Comparison of ENCODE assay signal across 1 cellular context in the genomic region with DNA sequence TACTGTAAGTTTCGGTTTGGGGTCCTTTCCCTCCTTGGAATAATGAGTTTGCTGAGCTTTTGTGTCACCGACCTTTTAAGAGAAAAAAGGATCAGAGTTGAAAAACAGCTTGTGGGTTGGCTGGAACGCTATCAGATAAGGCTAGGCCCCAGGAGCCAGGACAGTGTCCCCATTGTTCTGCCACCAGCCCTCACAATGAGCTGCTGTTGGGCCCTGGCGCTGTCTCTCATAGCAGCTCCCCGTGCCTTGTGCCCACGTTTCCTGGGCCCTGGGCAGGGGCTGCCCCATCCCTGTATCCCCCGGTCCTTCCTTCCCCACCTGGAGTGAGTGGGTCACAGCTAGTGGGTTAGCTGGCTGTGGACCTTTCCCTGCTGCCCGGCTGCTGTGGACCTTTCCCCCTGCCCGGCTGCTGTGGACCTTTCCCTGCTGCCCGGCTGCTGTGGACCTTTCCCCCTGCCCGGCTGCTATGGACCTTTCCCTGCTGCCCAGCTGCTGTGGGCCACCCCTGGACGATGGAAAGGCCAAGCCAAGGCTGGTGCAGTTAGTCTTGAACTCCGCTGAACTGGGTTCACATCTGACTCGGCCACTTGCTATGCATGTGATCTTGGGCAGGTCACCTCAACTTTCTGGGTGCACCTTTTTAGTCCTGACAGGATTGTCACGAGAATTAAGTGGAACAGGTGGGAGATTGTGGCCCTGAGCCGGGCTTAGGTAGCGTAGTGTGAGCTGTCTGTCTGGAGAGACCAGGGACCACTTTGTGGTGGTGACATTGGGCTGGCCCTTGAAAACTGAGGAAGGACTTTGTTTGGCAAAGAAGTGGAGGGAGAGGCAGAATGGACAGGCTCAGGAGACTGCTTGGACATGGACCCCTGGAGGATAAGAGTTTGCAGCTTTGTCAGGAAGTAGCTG.
TF ChIP-seq lines count a peak whose summit lies in the region.

No MANE protein-coding gene starts in this region.

TF ChIP-seq in HepG2, 621 proteins besides CTCF, POLR2A, EP300 and RAD21 (continued from another document and continues in another):
- TF ChIP-seq ZBTB2 (CRISPR knock-in tag; IDR thresholded peaks at IDR 0.05; ENCODE audit: low read depth) (no peak), CHCHD3 (CRISPR knock-in tag; IDR thresholded peaks at IDR 0.05) (no peak), ZFX (CRISPR knock-in tag; IDR thresholded peaks at IDR 0.05; ENCODE audit: low read depth) (peak; percentile 80), FOSL2 (CRISPR knock-in tag; IDR thresholded peaks at IDR 0.05) (peak; percentile 7; the same call in 1 of the 2 replicates), KLF9 (CRISPR knock-in tag; IDR thresholded peaks at IDR 0.05; ENCODE audit: low read depth) (no peak), SNRNP70 (IDR thresholded peaks at IDR 0.05; ENCODE audit: low read depth, low read length) (no peak), KAT8 (CRISPR knock-in tag; IDR thresholded peaks at IDR 0.05) (no peak; the same call in 1 of the 2 replicates), FOXO1 (CRISPR knock-in tag; IDR thresholded peaks at IDR 0.05) (peak; percentile 50), ARID4A (CRISPR knock-in tag; IDR thresholded peaks at IDR 0.05; ENCODE audit: borderline replicate concordance) (no peak; the same call in 1 of the 2 replicates), AFF4 (CRISPR knock-in tag; IDR thresholded peaks at IDR 0.05) (no peak), ELF4 (CRISPR knock-in tag; IDR thresholded peaks at IDR 0.05; ENCODE audit: borderline replicate concordance) (no peak), CCAR2 (optimal IDR thresholded peaks at IDR 0.05; ENCODE audit: low read depth, low read length) (no peak), BHLHE40 (IDR thresholded peaks at IDR 0.05; ENCODE audit: low read length) (no peak), ARHGAP35 (CRISPR knock-in tag; IDR thresholded peaks at IDR 0.05; ENCODE audit: borderline replicate concordance) (no peak), ZNF274 (CRISPR knock-in tag; IDR thresholded peaks at IDR 0.05) (no peak), ZNF335 (CRISPR knock-in tag; IDR thresholded peaks at IDR 0.05) (no peak), PAX8 (CRISPR knock-in tag; IDR thresholded peaks at IDR 0.05; ENCODE audit: borderline replicate concordance) (0 out of 2 replicates have a peak, but pooled peaks have one; percentile 50), MEIS2 (CRISPR knock-in tag; IDR thresholded peaks at IDR 0.05) (no peak), DPF2 (CRISPR knock-in tag; IDR thresholded peaks at IDR 0.05; ENCODE audit: borderline replicate concordance, low read depth) (peak; percentile 62), FOXA3 (CRISPR knock-in tag; IDR thresholded peaks at IDR 0.05) (peak; percentile 21; the same call in 1 of the 2 replicates), MLX (CRISPR knock-in tag; IDR thresholded peaks at IDR 0.05) (no peak), ZNF329 (CRISPR knock-in tag; IDR thresholded peaks at IDR 0.05; ENCODE audit: low read depth) (no peak), RXRA (CRISPR knock-in tag; IDR thresholded peaks at IDR 0.05) (peak; percentile 64; the same call in 1 of the 2 replicates), RBM39 (IDR thresholded peaks at IDR 0.05; ENCODE audit: low read depth, low read length, poor library complexity, severe bottlenecking) (no peak), ZBTB7B (CRISPR knock-in tag; IDR thresholded peaks at IDR 0.05) (peak; percentile 85)
- TF ChIP-seq, protein P1, sequence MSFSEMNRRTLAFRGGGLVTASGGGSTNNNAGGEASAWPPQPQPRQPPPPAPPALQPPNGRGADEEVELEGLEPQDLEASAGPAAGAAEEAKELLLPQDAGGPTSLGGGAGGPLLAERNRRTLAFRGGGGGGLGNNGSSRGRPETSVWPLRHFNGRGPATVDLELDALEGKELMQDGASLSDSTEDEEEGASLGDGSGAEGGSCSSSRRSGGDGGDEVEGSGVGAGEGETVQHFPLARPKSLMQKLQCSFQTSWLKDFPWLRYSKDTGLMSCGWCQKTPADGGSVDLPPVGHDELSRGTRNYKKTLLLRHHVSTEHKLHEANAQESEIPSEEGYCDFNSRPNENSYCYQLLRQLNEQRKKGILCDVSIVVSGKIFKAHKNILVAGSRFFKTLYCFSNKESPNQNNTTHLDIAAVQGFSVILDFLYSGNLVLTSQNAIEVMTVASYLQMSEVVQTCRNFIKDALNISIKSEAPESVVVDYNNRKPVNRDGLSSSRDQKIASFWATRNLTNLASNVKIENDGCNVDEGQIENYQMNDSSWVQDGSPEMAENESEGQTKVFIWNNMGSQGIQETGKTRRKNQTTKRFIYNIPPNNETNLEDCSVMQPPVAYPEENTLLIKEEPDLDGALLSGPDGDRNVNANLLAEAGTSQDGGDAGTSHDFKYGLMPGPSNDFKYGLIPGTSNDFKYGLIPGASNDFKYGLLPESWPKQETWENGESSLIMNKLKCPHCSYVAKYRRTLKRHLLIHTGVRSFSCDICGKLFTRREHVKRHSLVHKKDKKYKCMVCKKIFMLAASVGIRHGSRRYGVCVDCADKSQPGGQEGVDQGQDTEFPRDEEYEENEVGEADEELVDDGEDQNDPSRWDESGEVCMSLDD (CRISPR knock-in tag; IDR thresholded peaks at IDR 0.05; ENCODE audit: borderline replicate concordance) = no peak; the same call in 1 of the 2 replicates
- TF ChIP-seq, protein P2, sequence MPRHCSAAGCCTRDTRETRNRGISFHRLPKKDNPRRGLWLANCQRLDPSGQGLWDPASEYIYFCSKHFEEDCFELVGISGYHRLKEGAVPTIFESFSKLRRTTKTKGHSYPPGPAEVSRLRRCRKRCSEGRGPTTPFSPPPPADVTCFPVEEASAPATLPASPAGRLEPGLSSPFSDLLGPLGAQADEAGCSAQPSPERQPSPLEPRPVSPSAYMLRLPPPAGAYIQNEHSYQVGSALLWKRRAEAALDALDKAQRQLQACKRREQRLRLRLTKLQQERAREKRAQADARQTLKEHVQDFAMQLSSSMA (CRISPR knock-in tag; IDR thresholded peaks at IDR 0.05) = no peak
- TF ChIP-seq, protein P3, sequence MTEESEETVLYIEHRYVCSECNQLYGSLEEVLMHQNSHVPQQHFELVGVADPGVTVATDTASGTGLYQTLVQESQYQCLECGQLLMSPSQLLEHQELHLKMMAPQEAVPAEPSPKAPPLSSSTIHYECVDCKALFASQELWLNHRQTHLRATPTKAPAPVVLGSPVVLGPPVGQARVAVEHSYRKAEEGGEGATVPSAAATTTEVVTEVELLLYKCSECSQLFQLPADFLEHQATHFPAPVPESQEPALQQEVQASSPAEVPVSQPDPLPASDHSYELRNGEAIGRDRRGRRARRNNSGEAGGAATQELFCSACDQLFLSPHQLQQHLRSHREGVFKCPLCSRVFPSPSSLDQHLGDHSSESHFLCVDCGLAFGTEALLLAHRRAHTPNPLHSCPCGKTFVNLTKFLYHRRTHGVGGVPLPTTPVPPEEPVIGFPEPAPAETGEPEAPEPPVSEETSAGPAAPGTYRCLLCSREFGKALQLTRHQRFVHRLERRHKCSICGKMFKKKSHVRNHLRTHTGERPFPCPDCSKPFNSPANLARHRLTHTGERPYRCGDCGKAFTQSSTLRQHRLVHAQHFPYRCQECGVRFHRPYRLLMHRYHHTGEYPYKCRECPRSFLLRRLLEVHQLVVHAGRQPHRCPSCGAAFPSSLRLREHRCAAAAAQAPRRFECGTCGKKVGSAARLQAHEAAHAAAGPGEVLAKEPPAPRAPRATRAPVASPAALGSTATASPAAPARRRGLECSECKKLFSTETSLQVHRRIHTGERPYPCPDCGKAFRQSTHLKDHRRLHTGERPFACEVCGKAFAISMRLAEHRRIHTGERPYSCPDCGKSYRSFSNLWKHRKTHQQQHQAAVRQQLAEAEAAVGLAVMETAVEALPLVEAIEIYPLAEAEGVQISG (CRISPR knock-in tag; IDR thresholded peaks at IDR 0.05) = no peak
